ENCODE assay signal across 1 cellular context in the genomic region with DNA sequence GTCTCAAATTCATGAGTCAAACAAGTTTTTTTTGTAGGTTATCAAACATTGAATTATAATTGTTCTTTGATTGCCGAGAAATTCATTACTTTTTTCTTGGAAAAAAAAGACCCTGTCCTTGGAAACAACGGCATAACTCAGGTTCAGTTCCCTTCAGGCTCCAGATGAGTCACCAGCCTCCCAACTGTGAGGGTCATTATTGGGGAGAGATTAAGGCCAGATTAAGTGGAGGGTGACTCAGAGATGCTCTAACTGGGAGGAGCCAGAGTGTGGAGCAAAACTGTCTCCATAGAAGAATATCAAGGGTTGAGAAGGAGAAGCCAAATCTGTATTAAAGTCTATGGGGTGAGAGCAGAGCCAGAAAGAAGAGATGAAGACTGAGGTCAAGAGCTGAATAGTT.
TF ChIP-seq lines count a peak whose summit lies in the region.

No MANE protein-coding gene starts in this region.

TF ChIP-seq in IMR-90, 13 proteins besides CTCF, POLR2A, EP300 and RAD21 (continued from another document):
- TF ChIP-seq, protein P1, sequence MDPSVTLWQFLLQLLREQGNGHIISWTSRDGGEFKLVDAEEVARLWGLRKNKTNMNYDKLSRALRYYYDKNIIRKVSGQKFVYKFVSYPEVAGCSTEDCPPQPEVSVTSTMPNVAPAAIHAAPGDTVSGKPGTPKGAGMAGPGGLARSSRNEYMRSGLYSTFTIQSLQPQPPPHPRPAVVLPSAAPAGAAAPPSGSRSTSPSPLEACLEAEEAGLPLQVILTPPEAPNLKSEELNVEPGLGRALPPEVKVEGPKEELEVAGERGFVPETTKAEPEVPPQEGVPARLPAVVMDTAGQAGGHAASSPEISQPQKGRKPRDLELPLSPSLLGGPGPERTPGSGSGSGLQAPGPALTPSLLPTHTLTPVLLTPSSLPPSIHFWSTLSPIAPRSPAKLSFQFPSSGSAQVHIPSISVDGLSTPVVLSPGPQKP (IDR thresholded peaks at IDR 0.05; ENCODE audit: borderline replicate concordance, low read depth, low read length), result no peak
- TF ChIP-seq FOS (IDR thresholded peaks at IDR 0.05; ENCODE audit: low read depth, low read length) (no peak), BHLHE40 (IDR thresholded peaks at IDR 0.05; ENCODE audit: low read depth, low read length) (no peak), CEBPB (IDR thresholded peaks at IDR 0.05; ENCODE audit: low read depth, low read length) (no peak), NFE2L2 (IDR thresholded peaks at IDR 0.05; ENCODE audit: low read depth, low read length) (no peak), MAZ (IDR thresholded peaks at IDR 0.05; ENCODE audit: borderline replicate concordance, low read depth, low read length) (no peak), RCOR1 (IDR thresholded peaks at IDR 0.05; ENCODE audit: insufficient replicate concordance, low read length) (no peak), MXI1 (IDR thresholded peaks at IDR 0.05; ENCODE audit: borderline replicate concordance, low read depth, low read length) (no peak)
TF ChIP-seq in IMR-90: peak in this region for 0.
